In the genomic region with DNA sequence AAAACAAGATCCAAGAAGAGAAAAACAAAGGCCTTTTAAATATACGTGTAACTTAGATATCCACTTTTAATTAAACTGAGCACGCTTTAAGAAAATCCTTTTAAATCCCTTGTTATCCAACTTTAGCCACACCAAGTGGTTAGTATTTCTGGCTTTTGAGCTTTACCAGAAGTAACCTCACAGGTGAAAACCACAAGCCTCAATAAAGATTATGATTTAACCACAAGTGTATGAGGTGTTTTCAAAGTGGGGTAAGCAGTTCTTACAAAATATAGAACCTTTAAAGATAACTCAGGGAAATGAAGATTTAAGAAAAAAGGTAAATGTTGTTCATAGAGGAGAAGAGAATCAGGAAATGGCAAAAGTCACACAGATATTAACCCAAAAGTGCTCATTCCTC, we compare ENCODE assay signal across 34 cellular contexts. TPM values are rescaled to one million over a fixed set of nuclear protein-coding genes. Genes with fewer than 3 reads are reported as not detected.
"Had no signal": no experiment of that assay in that cellular context is flagged by ENCODE, and none has a peak within 500 bp of the region (broad histone marks: within the 10 kb centered on the region; RNA-seq: fewer than 3 reads in every experiment).

No MANE protein-coding gene starts in this region.

- H3K4me1 ChIP-seq: ascending aorta, SJCRH30 had no signal

- H3K4me3 Mint-ChIP-seq: activated CD4-positive, alpha-beta memory T cell treated with anti-CD3 and anti-CD28 coated beads, Interleukin-2, amount 10 ng/mL, durations not matched to agents 7 days and 5 days; activated CD8-positive, alpha-beta memory T cell treated with anti-CD3 and anti-CD28 coated beads, Interleukin-2, amount 10 ng/mL, durations not matched to agents 7 days and 5 days; activated naive CD4-positive, alpha-beta T cell treated with anti-CD3 and anti-CD28 coated beads, Interleukin-2, amount 50 U/mL, for 24 hours; activated naive CD8-positive, alpha-beta T cell treated with anti-CD3 and anti-CD28 coated beads, Interleukin-2, amount 10 ng/mL, durations not matched to agents 7 days and 5 days had no signal

- H3K36me3 ChIP-seq: ascending aorta, MG63, SJCRH30, WERI-Rb-1 had no signal

- H3K27ac Mint-ChIP-seq: activated CD4-positive, alpha-beta memory T cell treated with anti-CD3 and anti-CD28 coated beads, Interleukin-2, amount 10 ng/mL, durations not matched to agents 7 days and 5 days; activated CD8-positive, alpha-beta memory T cell treated with anti-CD3 and anti-CD28 coated beads, Interleukin-2, amount 10 ng/mL, durations not matched to agents 7 days and 5 days; activated naive CD4-positive, alpha-beta T cell treated with anti-CD3 and anti-CD28 coated beads, Interleukin-2, amount 50 U/mL, for 24 hours; activated naive CD8-positive, alpha-beta T cell treated with anti-CD3 and anti-CD28 coated beads, Interleukin-2, amount 10 ng/mL, durations not matched to agents 7 days and 5 days; activated T-helper 2 cell treated with anti-CD3 and anti-CD28 coated beads, Interferon-gamma antibody, Interleukin-2, Interleukin-4, amounts not matched to agents 10 μg/mL and 5 μg/mL and 100 μg/mL, durations not matched to agents 14 hours and 24 hours and 36 hours had no signal

- H3K4me3 ChIP-seq: ascending aorta, MG63, SJCRH30, SK-N-MC had no signal

- H3K27me3 Mint-ChIP-seq: activated CD4-positive, alpha-beta memory T cell treated with anti-CD3 and anti-CD28 coated beads, Interleukin-2, amount 10 ng/mL, durations not matched to agents 7 days and 5 days; activated naive CD4-positive, alpha-beta T cell treated with anti-CD3 and anti-CD28 coated beads, Interleukin-2, amount 50 U/mL, for 24 hours had no signal

- H3K27me3 ChIP-seq: ascending aorta, MG63, SJCRH30 had no signal

- DNase-seq: activated CD4-positive, alpha-beta memory T cell treated with anti-CD3 and anti-CD28 coated beads, Interleukin-2, amount 10 ng/mL, durations not matched to agents 7 days and 5 days; activated CD4-positive, alpha-beta T cell treated with anti-CD3 and anti-CD28 coated beads for 1 hour; activated CD4-positive, alpha-beta T cell treated with anti-CD3 and anti-CD28 coated beads for 48 hours; activated CD4-positive, CD25-positive, alpha-beta regulatory T cell; activated CD8-positive, alpha-beta memory T cell treated with anti-CD3 and anti-CD28 coated beads for 24 hours; activated CD8-positive, alpha-beta memory T cell treated with anti-CD3 and anti-CD28 coated beads, Interleukin-2, amount 10 ng/mL, durations not matched to agents 7 days and 5 days; activated CD8-positive, alpha-beta memory T cell treated with anti-CD3 and anti-CD28 coated beads, Interleukin-2, amount 50 U/mL, for 48 hours; activated gamma-delta T cell; activated naive CD4-positive, alpha-beta T cell treated with Interleukin-2 at 50 U/mL for 16 hours; activated naive CD8-positive, alpha-beta T cell treated with anti-CD3 and anti-CD28 coated beads, Interleukin-2, amount 10 ng/mL, durations not matched to agents 7 days and 5 days; amygdala; Karpas-422; KBM-7; MG63; MV-4-11; NCI-H1092; NCI-H1436 treated with DMSO at 0.1 percent for 48 hours; NCI-H1694 treated with DMSO at 0.1 percent for 48 hours; NCI-H2029 treated with DMSO at 0.1 percent for 48 hours; NCI-H2107; NCI-H2171; NCI-H446; NCI-H524; NCI-H69; NK-92 treated with Interleukin-12 subunit alpha and Interleukin-12 subunit beta, amount 100 ng/mL, for 24 hours; SHP77; SJCRH30; T1000; WERI-Rb-1 had no signal

- H3K9me3 ChIP-seq: SJCRH30 had no signal

- H3K27ac ChIP-seq: ascending aorta, SJCRH30, SK-N-MC, WERI-Rb-1 had no signal

- H3K4me1 Mint-ChIP-seq: activated naive CD4-positive, alpha-beta T cell treated with anti-CD3 and anti-CD28 coated beads, Interleukin-2, amount 50 U/mL, for 24 hours had no signal

- ATAC-seq: activated CD8-positive, alpha-beta memory T cell treated with anti-CD3 and anti-CD28 coated beads, Interleukin-2, amount 10 ng/mL, durations not matched to agents 7 days and 5 days; Panc1 had no signal

RNA-seq across cellular contexts. Expression of gene CDCA7, which starts 58.4 kb away (rescaled TPM):
- total RNA-seq: ascending aorta had no signal
